ENCODE assay signal across 1 cellular context in the genomic region with DNA sequence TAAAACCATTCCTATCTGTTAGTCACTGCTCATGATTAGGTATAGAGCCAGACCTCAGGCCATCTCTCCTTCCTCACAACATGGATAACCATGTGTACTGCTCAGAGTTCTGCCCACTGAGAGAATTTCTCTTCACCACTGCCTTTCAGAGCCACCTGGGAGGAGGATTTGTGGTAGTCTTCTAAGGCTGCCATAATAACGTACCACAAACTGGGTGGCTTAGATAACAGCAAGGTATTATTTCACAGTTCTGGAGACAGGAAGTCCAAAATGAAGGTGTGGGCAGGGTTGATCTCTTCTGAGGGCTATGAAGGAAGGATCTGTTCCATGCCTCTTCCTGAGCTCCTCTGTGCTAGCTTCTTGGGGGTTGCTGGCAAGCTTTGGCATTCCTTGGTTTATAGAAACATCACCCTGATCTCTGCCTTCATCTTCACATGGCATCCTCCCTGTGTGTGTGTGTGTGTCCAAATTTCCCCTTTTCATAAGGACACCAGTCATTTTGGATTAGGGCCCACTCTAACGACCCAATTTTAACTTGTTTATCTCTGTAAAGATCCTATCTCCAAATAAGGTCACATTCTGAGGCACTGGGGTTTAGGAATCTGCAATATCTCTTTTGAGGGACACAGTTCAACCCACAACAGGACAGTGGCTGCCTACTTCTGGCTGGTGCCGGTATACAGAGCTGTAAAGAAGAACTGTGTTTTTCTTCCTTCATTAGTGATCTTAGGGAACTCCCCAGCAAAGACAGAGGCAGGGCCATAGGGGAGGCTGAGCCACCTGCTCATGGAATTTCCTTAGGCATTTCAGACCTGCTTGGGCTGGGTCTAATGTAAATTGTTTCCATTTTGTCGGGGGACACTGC.
TF ChIP-seq lines count a peak whose summit lies in the region.

No MANE protein-coding gene starts in this region.

TF ChIP-seq in GM23338, 12 proteins besides CTCF, POLR2A, EP300 and RAD21 (continued from another document):
- TF ChIP-seq, protein P1, sequence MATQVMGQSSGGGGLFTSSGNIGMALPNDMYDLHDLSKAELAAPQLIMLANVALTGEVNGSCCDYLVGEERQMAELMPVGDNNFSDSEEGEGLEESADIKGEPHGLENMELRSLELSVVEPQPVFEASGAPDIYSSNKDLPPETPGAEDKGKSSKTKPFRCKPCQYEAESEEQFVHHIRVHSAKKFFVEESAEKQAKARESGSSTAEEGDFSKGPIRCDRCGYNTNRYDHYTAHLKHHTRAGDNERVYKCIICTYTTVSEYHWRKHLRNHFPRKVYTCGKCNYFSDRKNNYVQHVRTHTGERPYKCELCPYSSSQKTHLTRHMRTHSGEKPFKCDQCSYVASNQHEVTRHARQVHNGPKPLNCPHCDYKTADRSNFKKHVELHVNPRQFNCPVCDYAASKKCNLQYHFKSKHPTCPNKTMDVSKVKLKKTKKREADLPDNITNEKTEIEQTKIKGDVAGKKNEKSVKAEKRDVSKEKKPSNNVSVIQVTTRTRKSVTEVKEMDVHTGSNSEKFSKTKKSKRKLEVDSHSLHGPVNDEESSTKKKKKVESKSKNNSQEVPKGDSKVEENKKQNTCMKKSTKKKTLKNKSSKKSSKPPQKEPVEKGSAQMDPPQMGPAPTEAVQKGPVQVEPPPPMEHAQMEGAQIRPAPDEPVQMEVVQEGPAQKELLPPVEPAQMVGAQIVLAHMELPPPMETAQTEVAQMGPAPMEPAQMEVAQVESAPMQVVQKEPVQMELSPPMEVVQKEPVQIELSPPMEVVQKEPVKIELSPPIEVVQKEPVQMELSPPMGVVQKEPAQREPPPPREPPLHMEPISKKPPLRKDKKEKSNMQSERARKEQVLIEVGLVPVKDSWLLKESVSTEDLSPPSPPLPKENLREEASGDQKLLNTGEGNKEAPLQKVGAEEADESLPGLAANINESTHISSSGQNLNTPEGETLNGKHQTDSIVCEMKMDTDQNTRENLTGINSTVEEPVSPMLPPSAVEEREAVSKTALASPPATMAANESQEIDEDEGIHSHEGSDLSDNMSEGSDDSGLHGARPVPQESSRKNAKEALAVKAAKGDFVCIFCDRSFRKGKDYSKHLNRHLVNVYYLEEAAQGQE (IDR thresholded peaks at IDR 0.05; ENCODE audit: unreplicated experiment): no peak
- TF ChIP-seq ZNF114 (CRISPR knock-in tag; IDR thresholded peaks at IDR 0.05): no peak
